In the genomic region with DNA sequence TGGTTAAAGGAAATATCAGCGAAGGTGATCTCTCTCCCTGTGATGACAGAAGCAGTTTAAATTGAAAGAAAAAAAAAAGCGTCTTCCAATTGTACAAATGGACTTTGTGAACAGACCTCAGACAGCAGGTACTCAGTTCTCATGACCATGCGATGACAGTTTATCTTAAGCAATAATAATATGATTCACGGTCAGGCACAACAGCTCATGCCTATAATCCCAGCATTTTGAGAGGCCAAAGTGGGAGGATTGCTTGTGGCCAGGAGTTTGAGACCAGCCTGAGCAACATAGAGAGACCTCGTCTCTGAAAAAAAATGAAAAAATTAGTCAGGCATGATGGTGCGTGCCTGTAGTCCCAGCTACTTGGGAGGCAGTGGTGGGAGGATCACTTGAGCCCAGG, we compare ENCODE assay signal across 24 cellular contexts. TPM values are rescaled to one million over a fixed set of nuclear protein-coding genes. Genes with fewer than 3 reads are reported as not detected.
DNase-seq lines count a peak whose midpoint lies in the region; ATAC-seq and TF ChIP-seq lines count a peak whose summit lies in the region.
"Had no signal": no experiment of that assay in that cellular context is flagged by ENCODE, and none has a peak within 500 bp of the region (broad histone marks: within the 10 kb centered on the region; RNA-seq: fewer than 3 reads in every experiment).

No MANE protein-coding gene starts in this region.

- H3K36me3 ChIP-seq in endodermal cell (ENCODE audit: control insufficient read depth, insufficient read depth, low read length) (peaks cover 37% of the 10 kb centered on the region), ovary (no peaks in the 10 kb centered on the region)

- no peaks in the 10 kb centered on the region for H3K4me1 ChIP-seq in endodermal cell (ENCODE audit: control insufficient read depth, insufficient read depth, low read length)
- H3K4me1 ChIP-seq in ovary (ENCODE audit: insufficient read depth), result peaks cover 2% of the 10 kb centered on the region
- H3K4me1 ChIP-seq: BE2C, HAP-1 had no signal

- H3K4me1 Mint-ChIP-seq in T-helper 17 cell (peaks cover 7% of the 10 kb centered on the region), endodermal cell (no peaks in the 10 kb centered on the region)
- H3K4me1 Mint-ChIP-seq in activated CD8-positive, alpha-beta T cell treated with anti-CD3 and anti-CD28 coated beads, Interleukin-2, amount 10 ng/mL, durations not matched to agents 7 days and 5 days (ENCODE audit: low read depth), result peaks cover 2% of the 10 kb centered on the region

- POLR2A ChIA-PET in activated CD8-positive, alpha-beta T cell treated with anti-CD3 and anti-CD28 coated beads, Interleukin-2, amount 10 ng/mL, durations not matched to agents 7 days and 5 days (lab: Charles Lee), result no interaction called here

- DNase-seq in ELR (ENCODE audit: low read depth) (peak; percentile 24), T-helper 17 cell (no peak), amniotic epithelial cell (ENCODE audit: low read depth) (peak; percentile 49), endodermal cell (no peak), MV-4-11 (lab: John Stamatoyannopoulos, UW) (no peak), NCI-H128 (lab: John Stamatoyannopoulos, UW; ENCODE audit: unreplicated experiment) (no peak), ovary (no peak)
- no peak for DNase-seq in activated CD8-positive, alpha-beta T cell treated with anti-CD3 and anti-CD28 coated beads, Interleukin-2, amount 10 ng/mL, durations not matched to agents 7 days and 5 days
- DNase-seq: 8988T; ACHN; AML-193; BE2C; CD4-positive, alpha-beta T cell; CD8-positive, alpha-beta memory T cell; DMS 273 treated with DMSO at 0.1 percent for 48 hours; DMS79; EL; GF-D8; GOT3; HFFc6 had no signal

- ATAC-seq in T-helper 17 cell, result no peak
- ATAC-seq in activated CD8-positive, alpha-beta T cell treated with anti-CD3 and anti-CD28 coated beads, Interleukin-2, amount 10 ng/mL, durations not matched to agents 7 days and 5 days, result no peak
- ATAC-seq: A549 had no signal

- TF ChIP-seq CTCF in endodermal cell (conservative IDR thresholded peaks at IDR 0.05), result no peak
- no peak for TF ChIP-seq CTCF in ovary (IDR thresholded peaks at IDR 0.05)

- CTCF ChIA-PET in activated CD8-positive, alpha-beta T cell treated with anti-CD3 and anti-CD28 coated beads, Interleukin-2, amount 10 ng/mL, durations not matched to agents 7 days and 5 days (lab: Charles Lee), result no interaction called here

- H3K27me3 Mint-ChIP-seq in T-helper 17 cell (no peaks in the 10 kb centered on the region), endodermal cell (ENCODE audit: insufficient read depth) (no peaks in the 10 kb centered on the region)
- H3K27me3 Mint-ChIP-seq in activated CD8-positive, alpha-beta T cell treated with anti-CD3 and anti-CD28 coated beads, Interleukin-2, amount 10 ng/mL, durations not matched to agents 7 days and 5 days (ENCODE audit: low read depth), result no peaks in the 10 kb centered on the region
- H3K27me3 Mint-ChIP-seq: CD4-positive, alpha-beta T cell; CD8-positive, alpha-beta memory T cell had no signal

- H3K27ac Mint-ChIP-seq in T-helper 17 cell (peak overlapping the region; percentile 45), endodermal cell (peak overlapping the region; percentile 23)
- H3K27ac Mint-ChIP-seq in activated CD8-positive, alpha-beta T cell treated with anti-CD3 and anti-CD28 coated beads, Interleukin-2, amount 10 ng/mL, durations not matched to agents 7 days and 5 days, result no peak overlapping the region
- H3K27ac Mint-ChIP-seq: CD4-positive, alpha-beta T cell; HFFc6 had no signal

- peaks cover 10% of the 10 kb centered on the region for H3K36me3 Mint-ChIP-seq in T-helper 17 cell (ENCODE audit: low read depth)
- H3K36me3 Mint-ChIP-seq in endodermal cell (ENCODE audit: low read depth), result peaks cover 50% of the 10 kb centered on the region
- peaks cover 59% of the 10 kb centered on the region for H3K36me3 Mint-ChIP-seq in activated CD8-positive, alpha-beta T cell treated with anti-CD3 and anti-CD28 coated beads, Interleukin-2, amount 10 ng/mL, durations not matched to agents 7 days and 5 days (ENCODE audit: low read depth)

- WGBS in endodermal cell (ENCODE audit: insufficient coverage in 1 of 2, insufficient read length in 1 of 2), 2 experiments, result 92 to 94% methylated on average over 4 to 6 of the region's 6 CpGs
- WGBS in ovary, 3 donors, result 75 to 81% (median 76%) methylated on average over 6 of the region's 6 CpGs

- H3K4me3 Mint-ChIP-seq in T-helper 17 cell (no peak overlapping the region), endodermal cell (no peak overlapping the region)
- H3K4me3 Mint-ChIP-seq in activated CD8-positive, alpha-beta T cell treated with anti-CD3 and anti-CD28 coated beads, Interleukin-2, amount 10 ng/mL, durations not matched to agents 7 days and 5 days, result no peak overlapping the region
- H3K4me3 Mint-ChIP-seq: CD14-positive monocyte; CD4-positive, alpha-beta T cell; HFFc6 had no signal

- H3K27ac ChIP-seq in endodermal cell (ENCODE audit: low read depth, low read length) (no peak overlapping the region), ovary (no peak overlapping the region)
- H3K27ac ChIP-seq: A549; BLaER1 treated with 17β-estradiol and CSF1 and Interleukin-3, amounts not matched to agents 10 nM and 100 nM had no signal

- H3K27me3 ChIP-seq in endodermal cell (ENCODE audit: control insufficient read depth, insufficient read depth, low read length, poor library complexity, severe bottlenecking), result no peaks in the 10 kb centered on the region
- H3K27me3 ChIP-seq in ovary, result no peaks in the 10 kb centered on the region
- H3K27me3 ChIP-seq: BE2C; BLaER1 treated with 17β-estradiol and CSF1 and Interleukin-3, amounts not matched to agents 10 nM and 100 nM had no signal

- TF ChIP-seq POLR2A in ovary (IDR thresholded peaks at IDR 0.05), result no peak

- no peak for TF ChIP-seq EP300 in ovary (IDR thresholded peaks at IDR 0.05)

- no peaks in the 10 kb centered on the region for H3K9me3 Mint-ChIP-seq in endodermal cell
- no peaks in the 10 kb centered on the region for H3K9me3 Mint-ChIP-seq in activated CD8-positive, alpha-beta T cell treated with anti-CD3 and anti-CD28 coated beads, Interleukin-2, amount 10 ng/mL, durations not matched to agents 7 days and 5 days (ENCODE audit: insufficient read depth)
- H3K9me3 Mint-ChIP-seq: CD14-positive monocyte; CD4-positive, alpha-beta T cell; CD8-positive, alpha-beta memory T cell; HFFc6 had no signal

- no peak overlapping the region for H3K9ac ChIP-seq in endodermal cell (ENCODE audit: extremely low read depth, low read length, poor library complexity, severe bottlenecking)
- H3K9ac ChIP-seq: BLaER1 treated with 17β-estradiol and CSF1 and Interleukin-3, amounts not matched to agents 10 nM and 100 nM had no signal

- H3K4me3 ChIP-seq in endodermal cell (ENCODE audit: low read length), result no peak overlapping the region
- H3K4me3 ChIP-seq in ovary, result no peak overlapping the region
- H3K4me3 ChIP-seq: A549; BLaER1 treated with 17β-estradiol and CSF1 and Interleukin-3, amounts not matched to agents 10 nM and 100 nM; HAP-1 had no signal

- intact Hi-C loops in ovary (cut with DNase I), result no loop called here

- H3K9me3 ChIP-seq in T-helper 17 cell (ENCODE audit: control insufficient read depth, low read length, poor library complexity, severe bottlenecking) (no peaks in the 10 kb centered on the region), endodermal cell (ENCODE audit: control insufficient read depth, low read length) (no peaks in the 10 kb centered on the region), ovary (no peaks in the 10 kb centered on the region)
- H3K9me3 ChIP-seq: A549, BE2C, HAP-1 had no signal

RNA-seq across cellular contexts. Expression of gene RELL1, which starts 51.0 kb away (rescaled TPM):
- total RNA-seq in T-helper 17 cell (10 to 100 TPM; 30.1 to 30.7 TPM), endodermal cell (10 to 100 TPM; 12.1 to 12.3 TPM), ovary (10 to 100 TPM; 21.3 to 31.4 (median 24.4) TPM)
- 7.9 TPM for polyA plus RNA-seq in endodermal cell (2013, experiment 1 of 2)
- polyA plus RNA-seq in endodermal cell (2013, experiment 2 of 2), result 8.0 TPM
- total RNA-seq in activated CD8-positive, alpha-beta T cell treated with anti-CD3 and anti-CD28 coated beads, Interleukin-2, amount 10 ng/mL, durations not matched to agents 7 days and 5 days, result 10 to 100 TPM; 41.9 to 43.2 TPM
- 1 to 10 TPM; 4.1 to 7.4 TPM for polyA plus RNA-seq in ovary

Comparison
In these comparisons a context has a peak if more than half of its experiments do, and no peak if none do; other contexts are left out.
1. DNase-seq: peak in ELR (single experiment) and amniotic epithelial cell (single experiment); none in T-helper 17 cell (0 of 3), endodermal cell (single experiment), MV-4-11 (single experiment), NCI-H128 (single experiment), activated CD8-positive, alpha-beta T cell treated with anti-CD3 and anti-CD28 coated beads, Interleukin-2, amount 10 ng/mL, durations not matched to agents 7 days and 5 days (single experiment) and ovary (0 of 5).